Comparison of ENCODE assay signal across 8 cellular contexts in genomic region chr6:156776470-156776840, GRCh38. TPM values are rescaled to one million over a fixed set of nuclear protein-coding genes. Genes with fewer than 3 reads are reported as not detected.
DNase-seq lines count a peak whose midpoint lies in the region; TF ChIP-seq lines count a peak whose summit lies in the region.

No MANE protein-coding gene starts in this region.

- peaks cover 6% of the 10 kb centered on the region for H3K36me3 Mint-ChIP-seq in Caco-2 (ENCODE audit: insufficient read depth, unreplicated experiment)

- H3K4me3 Mint-ChIP-seq in Caco-2 (ENCODE audit: unreplicated experiment), result peak overlapping the region; percentile 92

- H3K27ac ChIP-seq in HUES64 (ENCODE audit: low read depth, low read length) (peak overlapping the region; percentile 97), SK-N-MC (peak overlapping the region; percentile 99), neural cell (ENCODE audit: low read length) (peak overlapping the region; percentile 80)

- H3F3A ChIP-seq in neural cell (ENCODE audit: insufficient read depth, low read length, poor library complexity, severe bottlenecking), result peaks cover 3% of the 10 kb centered on the region

- H2AFZ ChIP-seq in neural cell (ENCODE audit: low read depth, low read length), result no peak overlapping the region

- H3K9me3 ChIP-seq in Caco-2 (no peaks in the 10 kb centered on the region), HUES64 (ENCODE audit: insufficient read depth, low read depth, low read length) (no peaks in the 10 kb centered on the region), SK-N-MC (ENCODE audit: low read depth, low read length) (no peaks in the 10 kb centered on the region), neural cell (ENCODE audit: low read length) (no peaks in the 10 kb centered on the region)

- no peaks in the 10 kb centered on the region for H3K27me3 Mint-ChIP-seq in Caco-2 (ENCODE audit: insufficient read depth, unreplicated experiment)

- H3K79me2 ChIP-seq in neural cell (replicated peaks; ENCODE audit: insufficient read depth, low read length), result peaks cover 35% of the 10 kb centered on the region

- CTCF ChIA-PET in Caco-2 (lab: Charles Lee), result no interaction called here

- H3K4me3 ChIP-seq in Caco-2 (ENCODE audit: low read depth, low read length) (peak overlapping the region; percentile 64), HUES64 (ENCODE audit: low read length) (peak overlapping the region; percentile 93), SK-N-MC (peak overlapping the region; percentile 82), epithelial cell of proximal tubule (ENCODE audit: low read depth, low read length) (peak overlapping the region; percentile 71), neural cell (ENCODE audit: low read length) (peak overlapping the region; percentile 73)

- H3K9me3 Mint-ChIP-seq in Caco-2 (ENCODE audit: unreplicated experiment), result no peaks in the 10 kb centered on the region

- H3K27ac Mint-ChIP-seq in Caco-2 (ENCODE audit: unreplicated experiment), result peak overlapping the region; percentile 90

- H3K4me1 ChIP-seq in Caco-2 (peaks cover 17% of the 10 kb centered on the region), HUES64 (ENCODE audit: insufficient read depth, low read length) (peaks cover 49% of the 10 kb centered on the region)

- peak overlapping the region; percentile 90 for H3K4me2 ChIP-seq in neural cell (ENCODE audit: low read length)

- TF ChIP-seq CTCF in Caco-2 (IDR thresholded peaks at IDR 0.05; ENCODE audit: insufficient read depth in 1 of 2, low read depth in 1 of 2, low read length in 1 of 2, severe bottlenecking in 1 of 2, unreplicated experiment in 1 of 2), result no peak
- no peak for TF ChIP-seq CTCF in epithelial cell of proximal tubule (conservative IDR thresholded peaks at IDR 0.05; ENCODE audit: low read depth, low read length)
- no peak for TF ChIP-seq CTCF in neural cell (IDR thresholded peaks at IDR 0.05; ENCODE audit: poor library complexity, severe bottlenecking)

- TF ChIP-seq RAD21 in neural cell (conservative IDR thresholded peaks at IDR 0.05), result no peak

- peaks cover 5% of the 10 kb centered on the region for H4K20me1 ChIP-seq in neural cell (ENCODE audit: insufficient read depth)

- BruUV-seq in Caco-2 (replicated peaks; lab: Mats Ljungman, UMichigan), result TSS peak; percentile 44

- no peak for TF ChIP-seq EP300 in neural cell (conservative IDR thresholded peaks at IDR 0.05; ENCODE audit: poor library complexity, severe bottlenecking)

- H3K9ac ChIP-seq in HUES64 (ENCODE audit: low read depth, low read length), result peak overlapping the region; percentile 98
- H3K9ac ChIP-seq in SK-N-MC (ENCODE audit: insufficient read length), result peak overlapping the region; percentile 92
- H3K9ac ChIP-seq in neural cell (ENCODE audit: low read length), result peak overlapping the region; percentile 78

- intact Hi-C loops in Caco-2 (cut with micrococcal nuclease; ENCODE audit: unreplicated experiment), result loop anchor here (5.0 to 10.0 kb wide), 2 partner anchors 214 to 408 kb away; no protein-coding TSS in a partner anchor

- peak in 1 of 2 experiments; percentile 15 for DNase-seq in Caco-2
- DNase-seq in SK-N-MC (ENCODE audit: low read depth, low spot score), result no peak
- DNase-seq in epithelial cell of proximal tubule (ENCODE audit: low read depth), result no peak
- no peak for DNase-seq in ACHN
- no peak for DNase-seq in COR-L47 (lab: John Stamatoyannopoulos, UW)
- DNase-seq in occipital lobe (lab: John Stamatoyannopoulos, UW), result no peak

- POLR2A ChIA-PET in Caco-2 (lab: Charles Lee), result no interaction called here

- no peaks in the 10 kb centered on the region for H3K4me1 Mint-ChIP-seq in Caco-2 (ENCODE audit: low read depth, unreplicated experiment)

- no peaks in the 10 kb centered on the region for H3K9me2 ChIP-seq in neural cell (ENCODE audit: insufficient read depth, low read length)

- no peaks in the 10 kb centered on the region for H3K36me3 ChIP-seq in Caco-2 (ENCODE audit: control insufficient read depth, insufficient read depth, low read length)
- H3K36me3 ChIP-seq in HUES64 (ENCODE audit: insufficient read depth, low read length), result no peaks in the 10 kb centered on the region
- no peaks in the 10 kb centered on the region for H3K36me3 ChIP-seq in SK-N-MC (ENCODE audit: insufficient read depth, low read length)
- no peaks in the 10 kb centered on the region for H3K36me3 ChIP-seq in neural cell (ENCODE audit: insufficient read depth, low read length)

- H3K27me3 ChIP-seq in Caco-2 (replicated peaks; ENCODE audit: control insufficient read depth, insufficient read depth, low read length) (no peaks in the 10 kb centered on the region), HUES64 (ENCODE audit: insufficient read depth, low read length) (no peaks in the 10 kb centered on the region), neural cell (ENCODE audit: insufficient read depth, low read depth, low read length) (peaks cover 6% of the 10 kb centered on the region)

- WGBS in HUES64, result 61% methylated on average over 8 of the region's 8 CpGs

- in situ Hi-C loops in ACHN (cut with HindIII; ENCODE audit: low pct_ligation_motif_present, low pct_unique_long_range_greater_than_20kb, low sequenced_read_pairs), result no loop called here

TF ChIP-seq in neural cell, 6 proteins besides CTCF, POLR2A, EP300 and RAD21:
- TF ChIP-seq MXI1 (conservative IDR thresholded peaks at IDR 0.05; ENCODE audit: poor library complexity, severe bottlenecking) (no peak), POLR2AphosphoS5 (IDR thresholded peaks at IDR 0.05) (no peak), TAF1 (IDR thresholded peaks at IDR 0.05; ENCODE audit: low read depth) (no peak)
TF ChIP-seq in neural cell: peak in this region for 0.

RNA-seq across cellular contexts. Expression of gene ARID1B, which starts 0.7 kb away (rescaled TPM):
- total RNA-seq in Caco-2 (2022) (58.8 and 62.2 TPM in 2 replicates), epithelial cell of proximal tubule (17.3 and 18.5 TPM in 2 replicates), occipital lobe (95.8 TPM)
- 38.0 TPM for polyA plus RNA-seq in HUES64 (2013, experiment 1 of 2)
- polyA plus RNA-seq in HUES64 (2013, experiment 2 of 2), result 35.7 TPM
- 35.0 and 42.5 TPM in 2 replicates for polyA plus RNA-seq in neural cell
- polyA minus RNA-seq in neural cell, result 168 and 231 TPM in 2 replicates
